Comparison of ENCODE assay signal across 24 cellular contexts in the genomic region with DNA sequence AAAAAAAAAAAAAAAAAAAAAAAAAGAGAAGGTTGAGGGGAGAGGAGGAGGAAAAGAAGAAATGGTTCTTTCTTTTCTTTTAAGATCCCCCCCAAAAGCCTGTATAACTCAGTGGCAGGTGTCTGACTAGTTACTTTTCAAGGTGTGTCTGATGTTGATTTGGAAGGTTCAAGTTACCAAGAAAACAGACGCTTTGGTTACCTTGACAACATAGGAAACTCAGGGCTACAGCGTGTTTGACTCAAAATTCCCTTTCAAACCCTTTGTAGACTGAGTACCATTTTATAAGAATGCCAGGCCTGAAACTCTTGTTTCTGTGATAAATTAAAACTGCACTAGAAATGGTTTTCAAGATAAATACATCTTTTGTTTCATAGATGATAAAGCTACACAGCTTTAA.
"Had no signal": no experiment of that assay in that cellular context is flagged by ENCODE, and none has a peak within 500 bp of the region (broad histone marks: within the 10 kb centered on the region; RNA-seq: fewer than 3 reads in every experiment).

No MANE protein-coding gene starts in this region.

- H3K36me3 ChIP-seq: left ventricle myocardium inferior, ovary, prostate gland, right atrium auricular region, thoracic aorta had no signal

- H3K27ac ChIP-seq: body of pancreas, hepatocyte, left ventricle myocardium inferior, ovary, prostate gland, right atrium auricular region, thoracic aorta had no signal

- H3K4me2 ChIP-seq: hepatocyte had no signal

- H3K27me3 ChIP-seq: body of pancreas, hepatocyte, ovary, right atrium auricular region had no signal

- H3K9me3 ChIP-seq: body of pancreas, left ventricle myocardium inferior, ovary, prostate gland, right atrium auricular region, thoracic aorta had no signal

- ATAC-seq: activated CD8-positive, alpha-beta memory T cell treated with anti-CD3 and anti-CD28 coated beads, Interleukin-2, amount 10 ng/mL, durations not matched to agents 7 days and 5 days; activated CD8-positive, alpha-beta T cell treated with anti-CD3 and anti-CD28 coated beads for 36 hours; body of pancreas; esophagus mucosa; natural killer cell had no signal

- H3K79me2 ChIP-seq: hepatocyte had no signal

- DNase-seq: activated CD4-positive, alpha-beta T cell treated with anti-CD3 and anti-CD28 coated beads, Interleukin-2, amount 10 ng/mL, durations not matched to agents 7 days and 5 days; activated CD4-positive, CD25-positive, alpha-beta regulatory T cell treated with anti-CD3 and anti-CD28 coated beads, Interleukin-2, amount 50 U/mL, for 72 hours; activated CD8-positive, alpha-beta memory T cell treated with anti-CD3 and anti-CD28 coated beads, Interleukin-2, amount 10 ng/mL, durations not matched to agents 7 days and 5 days; activated CD8-positive, alpha-beta T cell treated with anti-CD3 and anti-CD28 coated beads for 36 hours; activated gamma-delta T cell treated with Interleukin-2 at 50 U/mL for 16 hours; anterior cingulate cortex; body of pancreas; dermis blood vessel endothelial cell; effector CD8-positive, alpha-beta T cell; foreskin melanocyte; glutamatergic neuron; kidney glomerular epithelial cell; left ventricle myocardium inferior; midbrain; natural killer cell; ovary; stimulated activated CD4-positive, alpha-beta T cell treated with anti-CD3 and anti-CD28 coated beads, Interleukin-4, amount 100 ng/mL, for 24 hours; stimulated activated naive CD4-positive, alpha-beta T cell treated with Interleukin-2 at 50 U/mL for 16 hours had no signal

- H3K4me1 ChIP-seq: body of pancreas, left ventricle myocardium inferior, prostate gland, right atrium auricular region had no signal

- H3K4me3 ChIP-seq: body of pancreas, hepatocyte, left ventricle myocardium inferior, ovary, prostate gland, right atrium auricular region, thoracic aorta had no signal

- FAIRE-seq: endothelial cell of umbilical vein had no signal

- H2AFZ ChIP-seq: hepatocyte had no signal
